8 cellular contexts compared by ENCODE assay signal in the genomic region with DNA sequence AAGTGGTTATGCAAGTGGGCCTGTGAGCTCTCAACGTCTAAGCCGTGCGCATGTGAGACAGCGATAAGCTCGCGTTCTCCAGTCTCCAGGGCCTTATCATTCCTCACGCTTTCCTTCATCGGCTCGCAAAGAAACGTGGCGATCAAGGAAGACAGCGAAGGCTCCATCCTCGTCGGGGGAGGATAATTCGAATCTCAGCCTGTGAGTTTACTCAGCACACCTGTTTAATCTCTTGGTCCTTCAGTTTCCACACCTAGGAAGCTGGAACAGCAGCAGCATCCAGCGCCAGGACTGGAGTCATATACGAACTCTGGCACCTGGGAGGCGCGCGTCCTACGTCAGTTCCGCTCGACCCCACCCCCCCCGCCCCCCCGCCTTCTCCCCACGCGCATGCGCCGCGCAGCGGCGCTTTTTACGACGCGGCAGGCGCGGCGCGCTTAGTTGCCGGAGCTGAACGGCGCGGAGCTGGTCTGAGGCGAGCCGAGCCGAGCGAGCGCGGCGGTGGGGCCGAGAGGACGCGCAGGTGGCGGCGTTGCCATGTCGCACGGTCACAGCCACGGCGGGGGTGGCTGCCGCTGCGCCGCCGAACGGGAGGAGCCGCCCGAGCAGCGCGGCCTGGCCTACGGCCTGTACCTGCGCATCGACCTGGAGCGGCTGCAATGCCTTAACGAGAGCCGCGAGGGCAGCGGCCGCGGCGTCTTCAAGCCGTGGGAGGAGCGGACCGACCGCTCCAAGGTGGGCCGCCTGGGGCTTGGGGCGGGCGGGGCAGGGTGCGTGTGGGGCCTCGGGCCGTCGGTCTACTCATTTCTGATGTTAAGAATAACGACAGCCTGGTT. TPM values are rescaled to one million over a fixed set of nuclear protein-coding genes. Genes with fewer than 3 reads are reported as not detected.
DNase-seq lines count a peak whose midpoint lies in the region; TF ChIP-seq lines count a peak whose summit lies in the region.

Gene PITHD1, plus strand, starts transcription at position 440 of the 836 bp plus-strand sequence. Its CDS starts 98 bp downstream, at position 538.

- TF ChIP-seq POLR2A in testis (IDR thresholded peaks at IDR 0.05), result no peak

- peaks cover 10% of the 10 kb centered on the region for H4K20me1 ChIP-seq in osteoblast (ENCODE audit: insufficient read depth, low read length)

- H3K4me3 ChIP-seq in osteoblast (ENCODE audit: insufficient read depth, low read length) (peak within 1 kb of the TSS; percentile 84), testis (peak within 1 kb of the TSS; percentile 95 to 99)

- H3K27ac ChIP-seq in osteoblast (ENCODE audit: low read depth, low read length) (peak within 1 kb of the TSS; percentile 97), testis (peak within 1 kb of the TSS; percentile 78 to 89)

- TF ChIP-seq CTCF in HFFc6 (IDR thresholded peaks at IDR 0.05) (no peak), osteoblast (IDR thresholded peaks at IDR 0.05; ENCODE audit: extremely low read depth, low read depth, low read length) (no peak), testis (IDR thresholded peaks at IDR 0.05) (no peak)

- H3K27me3 Mint-ChIP-seq in HFFc6 (ENCODE audit: insufficient read depth), result no peaks in the 10 kb centered on the region
- no peaks in the 10 kb centered on the region for H3K27me3 Mint-ChIP-seq in activated naive CD4-positive, alpha-beta T cell treated with anti-CD3 and anti-CD28 coated beads, Interleukin-2, amount 50 U/mL, for 24 hours

- H3K36me3 Mint-ChIP-seq in HFFc6 (ENCODE audit: low read depth), result no peaks in the 10 kb centered on the region
- peaks cover 8% of the 10 kb centered on the region for H3K36me3 Mint-ChIP-seq in activated naive CD4-positive, alpha-beta T cell treated with anti-CD3 and anti-CD28 coated beads, Interleukin-2, amount 50 U/mL, for 24 hours

- H3K27me3 ChIP-seq in osteoblast (ENCODE audit: insufficient read depth, low read length) (no peaks in the 10 kb centered on the region), testis (no peaks in the 10 kb centered on the region)

- peaks cover 59% of the 10 kb centered on the region for H3K79me2 ChIP-seq in osteoblast (ENCODE audit: insufficient read depth, low read length)

- H3K4me3 Mint-ChIP-seq in HFFc6, result peak within 1 kb of the TSS; percentile 98
- peak within 1 kb of the TSS; percentile 86 for H3K4me3 Mint-ChIP-seq in activated naive CD4-positive, alpha-beta T cell treated with anti-CD3 and anti-CD28 coated beads, Interleukin-2, amount 50 U/mL, for 24 hours

- WGBS in testis, 2 donors, result 0% methylated on average over 14 to 48 of the region's 91 CpGs

- intact Hi-C loops in testis (cut with DNase I; ENCODE audit: low total_unique reads), result no loop called here

- H3K4me1 Mint-ChIP-seq in HFFc6 (ENCODE audit: low read depth), result peaks cover 21% of the 10 kb centered on the region
- H3K4me1 Mint-ChIP-seq in activated naive CD4-positive, alpha-beta T cell treated with anti-CD3 and anti-CD28 coated beads, Interleukin-2, amount 50 U/mL, for 24 hours, result peaks cover 36% of the 10 kb centered on the region

- H3K9me3 ChIP-seq in osteoblast (ENCODE audit: low read depth, low read length) (no peaks in the 10 kb centered on the region), testis (no peaks in the 10 kb centered on the region)

- peaks cover 10% of the 10 kb centered on the region for H3K36me3 ChIP-seq in osteoblast (ENCODE audit: insufficient read depth, low read length)
- no peaks in the 10 kb centered on the region for H3K36me3 ChIP-seq in testis (ENCODE audit: low read depth, missing control alignments)

- peak; percentile 87 for DNase-seq in G401 (ENCODE audit: low spot score)
- peak; percentile 69 for DNase-seq in HFFc6
- peak; percentile 89 for DNase-seq in NCI-H1105 treated with DMSO at 0.1 percent for 48 hours (lab: John Stamatoyannopoulos, UW)
- DNase-seq in SKM-1 (lab: John Stamatoyannopoulos, UW; ENCODE audit: unreplicated experiment), result peak; percentile 74
- DNase-seq in glomerular visceral epithelial cell (ENCODE audit: extremely low spot score), result peak; percentile 86
- peak; percentile 96 for DNase-seq in osteoblast (ENCODE audit: insufficient read length, low spot score, missing footprints)
- peak; percentile 88 for DNase-seq in testis

- peak within 1 kb of the TSS; percentile 98 for H3K27ac Mint-ChIP-seq in HFFc6
- peak within 1 kb of the TSS; percentile 96 for H3K27ac Mint-ChIP-seq in activated naive CD4-positive, alpha-beta T cell treated with anti-CD3 and anti-CD28 coated beads, Interleukin-2, amount 50 U/mL, for 24 hours

- peaks cover 18% of the 10 kb centered on the region for H3K4me1 ChIP-seq in osteoblast (ENCODE audit: insufficient read depth, low read length)
- H3K4me1 ChIP-seq in testis, result peaks cover 15% of the 10 kb centered on the region

- no peaks in the 10 kb centered on the region for H3K9me3 Mint-ChIP-seq in HFFc6
- no peaks in the 10 kb centered on the region for H3K9me3 Mint-ChIP-seq in activated naive CD4-positive, alpha-beta T cell treated with anti-CD3 and anti-CD28 coated beads, Interleukin-2, amount 50 U/mL, for 24 hours

- peak within 1 kb of the TSS; percentile 91 for H3K4me2 ChIP-seq in osteoblast (ENCODE audit: insufficient read depth, low read length)

- peak within 1 kb of the TSS; percentile 100 for H2AFZ ChIP-seq in osteoblast (ENCODE audit: low read length)

- in situ Hi-C loops in G401 (cut with HindIII; ENCODE audit: low sequenced_read_pairs), result no loop called here

RNA-seq across cellular contexts. Expression of gene PITHD1, which starts in this region (rescaled TPM):
- total RNA-seq in G401 (2014; rRNA removed; shearing (Covaris generic)), result 83.1 and 104 TPM in 2 replicates
- 10 to 100 TPM; 41.8 to 45.7 (median 44.8) TPM for total RNA-seq in HFFc6 (2021; fragmentation: NEBNext Ultra II Directional; extraction: Animal tissue kit (Norgen Biotek cat#: 25700))
- total RNA-seq in osteoblast (29.8 and 31.1 TPM in 2 replicates), testis (10 to 100 TPM; 83.7 to 89.9 TPM)
- 99.3 TPM for polyA plus RNA-seq in testis (ENCODE audit: insufficient read depth, low read depth, low replicate concordance)

Comparison
In these comparisons a context has a peak if more than half of its experiments do, and no peak if none do; other contexts are left out.
1. Peak in every context shown above with its lines: DNase-seq, H3K4me3 ChIP-seq and H3K27ac ChIP-seq.